18 cellular contexts compared by ENCODE assay signal in the genomic region with DNA sequence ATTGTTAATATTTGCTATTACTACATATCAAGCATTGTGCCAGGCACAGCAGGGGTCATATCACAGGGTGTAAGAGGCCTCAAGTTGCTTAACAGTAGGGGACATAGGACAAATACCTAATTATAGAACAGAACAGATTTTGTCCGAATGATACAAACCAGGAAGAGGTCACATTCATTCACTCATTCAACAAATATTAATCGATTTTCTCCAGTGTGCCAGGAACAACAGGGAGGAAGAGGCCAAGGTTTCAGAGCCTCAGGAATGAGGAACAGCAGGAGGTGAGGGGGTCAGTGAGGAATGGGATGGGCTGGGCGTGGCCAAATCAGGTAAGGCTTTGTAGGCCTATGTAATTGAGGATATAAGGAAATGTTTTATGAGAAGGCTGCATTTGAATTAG. TPM values are rescaled to one million over a fixed set of nuclear protein-coding genes. Genes with fewer than 3 reads are reported as not detected.
DNase-seq lines count a peak whose midpoint lies in the region; ATAC-seq and TF ChIP-seq lines count a peak whose summit lies in the region.
"Had no signal": no experiment of that assay in that cellular context is flagged by ENCODE, and none has a peak within 500 bp of the region (broad histone marks: within the 10 kb centered on the region; RNA-seq: fewer than 3 reads in every experiment).

No MANE protein-coding gene starts in this region.

- DNase-seq in HCT116 (ENCODE audit: low read depth, low spot score), result no peak
- peak; percentile 41 to 98 for DNase-seq in PC-9
- peak; percentile 64 for DNase-seq in iPS-NIHi7 (ENCODE audit: extremely low spot score)
- peak; percentile 92 for DNase-seq in mucosa of gallbladder (ENCODE audit: low spot score)
- no peak for DNase-seq in GM23248
- DNase-seq in activated CD4-positive, alpha-beta T cell treated with anti-CD3 and anti-CD28 coated beads, Interleukin-2, amount 10 ng/mL, durations not matched to agents 24 days and 14 days, result no peak
- DNase-seq in amygdala (lab: John Stamatoyannopoulos, UW), result no peak
- DNase-seq: DMS153, EL, KBM-7, NCI-H1694 treated with DMSO at 0.1 percent for 48 hours, NCI-H2107, NCI-H2227 treated with DMSO at 0.1 percent for 48 hours, NCI-H524, Peyer's patch had no signal

- no peak overlapping the region for H3K9ac ChIP-seq in HCT116 (ENCODE audit: low read length)
- no peak overlapping the region for H3K9ac ChIP-seq in GM23248

- TF ChIP-seq POLR2A in HCT116 (IDR thresholded peaks at IDR 0.05; ENCODE audit: borderline replicate concordance, extremely low read depth, insufficient read depth, insufficient read length), result no peak

- H3K4me2 ChIP-seq in HCT116 (ENCODE audit: low read length) (peak overlapping the region; percentile 37; the same call in 1 of the 2 replicates), PC-9 (peak overlapping the region; percentile 49), GM23248 (ENCODE audit: unreplicated experiment) (no peak overlapping the region)

- POLR2A ChIA-PET in HCT116 (lab: Charles Lee) (no interaction called here), PC-9 (lab: Charles Lee; ENCODE audit: unreplicated experiment) (no interaction called here)

- no peak overlapping the region for H2AFZ ChIP-seq in HCT116 (ENCODE audit: low read depth, low read length, poor library complexity, severe bottlenecking)
- no peak overlapping the region for H2AFZ ChIP-seq in PC-9
- H2AFZ ChIP-seq in GM23248, result no peak overlapping the region

- ATAC-seq in HCT116, result peak; percentile 36; the same call in 1 of the 2 replicates
- ATAC-seq: Right ventricle myocardium inferior had no signal

- H3K4me3 ChIP-seq in HCT116 (replicated peaks in 1 of 2; ENCODE audit: low read depth in 1 of 2, low read length in 2 of 2) (no peak overlapping the region), PC-9 (no peak overlapping the region), GM23248 (no peak overlapping the region)
- H3K4me3 ChIP-seq: Peyer's patch had no signal

- H3K36me3 Mint-ChIP-seq in activated CD4-positive, alpha-beta T cell treated with anti-CD3 and anti-CD28 coated beads, Interleukin-2, amount 10 ng/mL, durations not matched to agents 24 days and 14 days (ENCODE audit: low read depth), result no peaks in the 10 kb centered on the region

- no peaks in the 10 kb centered on the region for H3K4me1 Mint-ChIP-seq in activated CD4-positive, alpha-beta T cell treated with anti-CD3 and anti-CD28 coated beads, Interleukin-2, amount 10 ng/mL, durations not matched to agents 24 days and 14 days

- H3K9me2 ChIP-seq in HCT116 (ENCODE audit: insufficient read depth) (no peaks in the 10 kb centered on the region), PC-9 (ENCODE audit: insufficient read depth) (no peaks in the 10 kb centered on the region), GM23248 (ENCODE audit: insufficient read depth) (no peaks in the 10 kb centered on the region)

- peaks cover 35% of the 10 kb centered on the region for H3F3A ChIP-seq in PC-9 (ENCODE audit: insufficient read depth, low read depth)
- no peaks in the 10 kb centered on the region for H3F3A ChIP-seq in GM23248 (ENCODE audit: insufficient read depth)

- H3K27me3 Mint-ChIP-seq in activated CD4-positive, alpha-beta T cell treated with anti-CD3 and anti-CD28 coated beads, Interleukin-2, amount 10 ng/mL, durations not matched to agents 24 days and 14 days, result no peaks in the 10 kb centered on the region

- H3K36me3 ChIP-seq in HCT116 (ENCODE audit: control insufficient read depth in 1 of 2, insufficient read depth in 2 of 2, low read length in 2 of 2) (no peaks in the 10 kb centered on the region), PC-9 (ENCODE audit: low read depth) (no peaks in the 10 kb centered on the region), GM23248 (ENCODE audit: low read depth) (no peaks in the 10 kb centered on the region)
- H3K36me3 ChIP-seq: Peyer's patch had no signal

- in situ Hi-C loops in GM23248 (cut with MboI), result no loop called here

- H3K27me3 ChIP-seq in HCT116 (ENCODE audit: insufficient read depth, low read length), result no peaks in the 10 kb centered on the region
- no peaks in the 10 kb centered on the region for H3K27me3 ChIP-seq in PC-9 (ENCODE audit: insufficient read depth, low read depth)
- H3K27me3 ChIP-seq in GM23248 (replicated peaks; ENCODE audit: insufficient read depth), result peaks cover 12% of the 10 kb centered on the region
- H3K27me3 ChIP-seq: Peyer's patch had no signal

- BruUV-seq in HCT116 (replicated peaks; lab: Mats Ljungman, UMichigan) (no TSS peak), PC-9 (replicated peaks; lab: Mats Ljungman, UMichigan) (no TSS peak)

- intact Hi-C loops in HCT116 (cut with micrococcal nuclease) (no loop called here), PC-9 (cut with micrococcal nuclease; ENCODE audit: unreplicated experiment) (no loop called here)
- intact Hi-C loops in activated CD4-positive, alpha-beta T cell treated with anti-CD3 and anti-CD28 coated beads, Interleukin-2, amount 10 ng/mL, durations not matched to agents 24 days and 14 days (cut with micrococcal nuclease), result no loop called here

- H3K9me3 ChIP-seq in HCT116 (ENCODE audit: control insufficient read depth in 1 of 2, insufficient read depth in 1 of 2, low read depth in 1 of 2, low read length in 2 of 2) (no peaks in the 10 kb centered on the region), PC-9 (ENCODE audit: insufficient read depth, low read depth) (no peaks in the 10 kb centered on the region), GM23248 (ENCODE audit: low read depth) (no peaks in the 10 kb centered on the region)
- H3K9me3 ChIP-seq: Peyer's patch had no signal

- H4K20me1 ChIP-seq in HCT116 (ENCODE audit: insufficient read depth), result no peaks in the 10 kb centered on the region
- no peaks in the 10 kb centered on the region for H4K20me1 ChIP-seq in PC-9 (ENCODE audit: insufficient read depth)
- H4K20me1 ChIP-seq in GM23248 (ENCODE audit: insufficient read depth), result no peaks in the 10 kb centered on the region

- H3K9me3 Mint-ChIP-seq in activated CD4-positive, alpha-beta T cell treated with anti-CD3 and anti-CD28 coated beads, Interleukin-2, amount 10 ng/mL, durations not matched to agents 24 days and 14 days, result no peaks in the 10 kb centered on the region

- RAD21 ChIA-PET in HCT116 (lab: Charles Lee; ENCODE audit: low non-redundant PET in 1 of 2, low total read pairs in 2 of 2, uncharacterized antibody in 2 of 2, unreplicated experiment in 2 of 2), result no interaction called here

- H3K27ac ChIP-seq in HCT116 (ENCODE audit: low read depth, low read length) (no peak overlapping the region), PC-9 (peak overlapping the region; percentile 85), GM23248 (no peak overlapping the region)
- H3K27ac ChIP-seq: C4-2B, Peyer's patch had no signal

- TF ChIP-seq CTCF in HCT116 (IDR thresholded peaks at IDR 0.05 in 2 of 3, conservative IDR thresholded peaks at IDR 0.05 in 1 of 3; ENCODE audit: borderline replicate concordance in 1 of 3, insufficient read depth in 1 of 3, low read depth in 2 of 3, low read length in 2 of 3) (no peak), PC-9 (conservative IDR thresholded peaks at IDR 0.05) (no peak)

- CTCF ChIA-PET in HCT116 (lab: Charles Lee) (no interaction called here), PC-9 (lab: Charles Lee) (no interaction called here)

- no peak overlapping the region for H3K4me3 Mint-ChIP-seq in activated CD4-positive, alpha-beta T cell treated with anti-CD3 and anti-CD28 coated beads, Interleukin-2, amount 10 ng/mL, durations not matched to agents 24 days and 14 days

- TF ChIP-seq RAD21 in HCT116 (IDR thresholded peaks at IDR 0.05; ENCODE audit: low read depth), result no peak

- H3K4me1 ChIP-seq in HCT116 (ENCODE audit: control insufficient read depth in 1 of 2, insufficient read depth in 2 of 2, low read length in 2 of 2) (peaks cover 0 to 31% of the 10 kb centered on the region in 2 experiments; a peak in 1 of 4 replicates), PC-9 (replicated peaks; ENCODE audit: insufficient read depth) (peaks cover 67% of the 10 kb centered on the region), GM23248 (ENCODE audit: insufficient read depth) (no peaks in the 10 kb centered on the region)
- H3K4me1 ChIP-seq: Peyer's patch had no signal

- WGBS in GM23248 (ENCODE audit: low coverage in 1 of 2, low lambda C conversion rate in 2 of 2, missing lambda C conversion rate in 2 of 2), 2 experiments, result 34 to 43% methylated on average over 3 of the region's 3 CpGs

- H3K79me2 ChIP-seq in HCT116 (ENCODE audit: insufficient read depth, low read length), result no peaks in the 10 kb centered on the region
- H3K79me2 ChIP-seq in PC-9 (ENCODE audit: low read depth), result no peaks in the 10 kb centered on the region
- no peaks in the 10 kb centered on the region for H3K79me2 ChIP-seq in GM23248 (ENCODE audit: insufficient read depth)

- H3K27ac Mint-ChIP-seq in activated CD4-positive, alpha-beta T cell treated with anti-CD3 and anti-CD28 coated beads, Interleukin-2, amount 10 ng/mL, durations not matched to agents 24 days and 14 days, result no peak overlapping the region

TF ChIP-seq in HCT116, 20 proteins besides CTCF, POLR2A, EP300 and RAD21 (continues in another document):
- 0 out of 2 replicates have a peak, but pooled peaks have one; percentile 12 for TF ChIP-seq MAX (IDR thresholded peaks at IDR 0.05)

RNA-seq across cellular contexts. Expression of gene CHST4, which starts 11.2 kb away (rescaled TPM):
- 0.59 TPM for total RNA-seq in HCT116 (2021; ENCODE audit: unreplicated experiment)
- polyA plus RNA-seq in HCT116 (2012), result 1.0 TPM in 2 replicates
- total RNA-seq in PC-9 (2021), result 2.4 and 3.1 TPM in 2 replicates
- 586 TPM for total RNA-seq in mucosa of gallbladder
- not detected in 2 replicates for total RNA-seq in GM23248 (2014; rRNA removed; shearing (Covaris generic))
- polyA plus RNA-seq in GM23248 (2016; fragmentation: Nextera tagmentation; extraction: Ambion mirVana), result not detected in 2 replicates
- not detected in 2 replicates for total RNA-seq in activated CD4-positive, alpha-beta T cell treated with anti-CD3 and anti-CD28 coated beads, Interleukin-2, amount 10 ng/mL, durations not matched to agents 24 days and 14 days
- total RNA-seq: A673, Peyer's patch, Right ventricle myocardium inferior had no signal

RNA-seq across cellular contexts. Expression of gene ZNF19, which starts 25.9 kb away (rescaled TPM):
- total RNA-seq in HCT116 (2021; ENCODE audit: unreplicated experiment), result 5.4 TPM
- polyA plus RNA-seq in HCT116 (2012), result 1.6 and 1.9 TPM in 2 replicates
- 6.8 TPM in 2 replicates for total RNA-seq in PC-9 (2021)
- 5.6 TPM for total RNA-seq in mucosa of gallbladder
- total RNA-seq in GM23248 (2014; rRNA removed; shearing (Covaris generic)), result 1.3 and 1.4 TPM in 2 replicates
- 0.85 and 1.7 TPM in 2 replicates for polyA plus RNA-seq in GM23248 (2016; fragmentation: Nextera tagmentation; extraction: Ambion mirVana)
- 1.8 and 2.1 TPM in 2 replicates for total RNA-seq in activated CD4-positive, alpha-beta T cell treated with anti-CD3 and anti-CD28 coated beads, Interleukin-2, amount 10 ng/mL, durations not matched to agents 24 days and 14 days

RNA-seq across cellular contexts. Expression of gene ZNF23, which starts 53.0 kb away (rescaled TPM):
- 11.1 TPM for total RNA-seq in HCT116 (2021; ENCODE audit: unreplicated experiment)
- polyA plus RNA-seq in HCT116 (2012), result 7.8 and 9.6 TPM in 2 replicates
- 6.9 and 7.9 TPM in 2 replicates for total RNA-seq in PC-9 (2021)
- total RNA-seq in mucosa of gallbladder, result 6.3 TPM
- 10.9 and 12.1 TPM in 2 replicates for total RNA-seq in GM23248 (2014; rRNA removed; shearing (Covaris generic))
- 14.2 and 15.3 TPM in 2 replicates for polyA plus RNA-seq in GM23248 (2016; fragmentation: Nextera tagmentation; extraction: Ambion mirVana)
- 5.2 and 6.1 TPM in 2 replicates for total RNA-seq in activated CD4-positive, alpha-beta T cell treated with anti-CD3 and anti-CD28 coated beads, Interleukin-2, amount 10 ng/mL, durations not matched to agents 24 days and 14 days

Comparison
In these comparisons a context has a peak if more than half of its experiments do, and no peak if none do; other contexts are left out.
1. DNase-seq: peak in PC-9 (2 of 2), iPS-NIHi7 (single experiment) and mucosa of gallbladder (single experiment); none in HCT116 (single experiment), GM23248 (single experiment), activated CD4-positive, alpha-beta T cell treated with anti-CD3 and anti-CD28 coated beads, Interleukin-2, amount 10 ng/mL, durations not matched to agents 24 days and 14 days (single experiment) and amygdala (0 of 56).
2. RNA of gene CHST4, which starts 11.2 kb away (total RNA-seq): 586 TPM in mucosa of gallbladder (single experiment); 2.4 to 3.1 TPM in PC-9, 0.59 TPM in HCT116 (single experiment), not detected in activated CD4-positive, alpha-beta T cell treated with anti-CD3 and anti-CD28 coated beads, Interleukin-2, amount 10 ng/mL, durations not matched to agents 24 days and 14 days and not detected in GM23248; every median in the first group is over 100 times any median in the second.